11 cellular contexts compared by ENCODE assay signal in the genomic region with DNA sequence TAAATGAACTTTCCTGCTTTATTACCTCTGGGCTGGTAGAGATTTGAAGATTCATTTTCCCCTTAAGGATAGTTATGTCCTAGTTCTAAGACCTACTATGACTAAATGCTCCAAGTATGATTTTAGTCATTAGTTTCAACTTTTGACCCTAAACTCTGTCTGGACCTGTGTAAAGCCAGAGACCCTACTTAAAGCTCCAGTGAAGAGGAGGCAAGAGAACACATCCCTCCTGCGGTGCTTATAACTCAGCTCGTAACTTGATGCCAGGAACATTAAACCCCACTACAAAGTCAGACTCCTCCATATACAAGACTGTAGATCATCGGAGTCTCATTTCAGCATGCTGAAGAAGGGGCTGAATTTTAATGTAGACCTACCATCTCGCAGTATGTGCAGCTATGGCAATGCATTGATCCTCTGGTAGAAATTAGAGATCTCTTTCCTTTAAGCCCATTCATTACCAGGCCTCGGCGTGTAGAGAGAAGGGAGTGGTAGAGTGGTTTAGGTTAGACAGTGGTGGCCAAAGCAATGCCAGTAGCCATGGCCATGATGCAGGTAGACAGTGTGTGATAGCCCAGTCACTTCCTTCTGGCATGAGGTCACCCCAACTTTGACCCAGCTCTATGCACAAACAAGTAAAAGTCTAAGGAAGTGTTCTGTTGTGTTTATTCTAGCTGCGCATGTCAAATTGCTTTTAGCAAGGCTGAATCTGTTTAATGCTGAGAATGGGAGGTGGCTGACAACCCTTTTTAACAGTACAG. TPM values are rescaled to one million over a fixed set of nuclear protein-coding genes. Genes with fewer than 3 reads are reported as not detected.
A peak's percentile ranks its signal among the peaks of the same experiment; 100 is the strongest.
DNase-seq lines count a peak whose midpoint lies in the region; ATAC-seq, FAIRE-seq and TF ChIP-seq lines count a peak whose summit lies in the region.
"Had no signal": no experiment of that assay in that cellular context is flagged by ENCODE, and none has a peak within 500 bp of the region (broad histone marks: within the 10 kb centered on the region; RNA-seq: fewer than 3 reads in every experiment).

No MANE protein-coding gene starts in this region.

- no peaks in the 10 kb centered on the region for H3K27me3 ChIP-seq in PC-3 (ENCODE audit: low read length)

- H3K36me3 ChIP-seq in PC-3 (ENCODE audit: low read depth, low read length): no peaks in the 10 kb centered on the region

- intact Hi-C loops in PC-3 (cut with micrococcal nuclease): loop anchor here (5.0 kb wide), 1 partner anchor 291 kb away; no protein-coding TSS in a partner anchor

- TF ChIP-seq CTCF in PC-3 (conservative IDR thresholded peaks at IDR 0.05; ENCODE audit: low read depth, low read length): no peak

- H3K4me1 ChIP-seq in PC-3 (ENCODE audit: insufficient read depth, low read length): 0 out of 2 replicates have a peak, but pooled peaks cover 6% of the 10 kb centered on the region

- H3K27ac ChIP-seq in PC-3 (ENCODE audit: low read length) (no peak overlapping the region), epithelial cell of prostate (no peak overlapping the region)

- H3K9me3 ChIP-seq in PC-3 (ENCODE audit: low read length): no peaks in the 10 kb centered on the region

- H3K79me2 ChIP-seq in PC-3 (ENCODE audit: low read length): no peaks in the 10 kb centered on the region

- POLR2A ChIA-PET in PC-3 (lab: Charles Lee; ENCODE audit: unreplicated experiment): no interaction called here

- no peak overlapping the region for H2AFZ ChIP-seq in PC-3 (ENCODE audit: low read length)

- H3K9ac ChIP-seq in PC-3 (ENCODE audit: low read length): no peak overlapping the region

- no peaks in the 10 kb centered on the region for H3F3A ChIP-seq in PC-3 (ENCODE audit: low read length, unreplicated experiment)

- H3K4me3 ChIP-seq in PC-3 (ENCODE audit: low read length): no peak overlapping the region

- ATAC-seq in PC-3: no peak
- ATAC-seq in HG03135 (IDR thresholded peaks at IDR 0.05; ENCODE audit: unreplicated experiment): no peak
- ATAC-seq in HG02884 (IDR thresholded peaks at IDR 0.05; ENCODE audit: unreplicated experiment): no peak

- CTCF ChIA-PET in PC-3 (lab: Charles Lee): no interaction called here

- no peaks in the 10 kb centered on the region for H4K20me1 ChIP-seq in PC-3 (ENCODE audit: low read length)

- BruUV-seq in PC-3 (replicated peaks; lab: Mats Ljungman, UMichigan): no TSS peak

- peak; percentile 21 for FAIRE-seq in GM19239 (lab: Jason Lieb, UNC)
- FAIRE-seq: endothelial cell of umbilical vein had no signal

- DNase-seq in A172 (ENCODE audit: low spot score) (peak; percentile 8), GM19239 (ENCODE audit: insufficient read length, low spot score) (no peak), PC-3 (peak; percentile 11), epithelial cell of prostate (ENCODE audit: low read depth, low spot score) (peak; percentile 22), NCI-H1694 treated with DMSO at 0.1 percent for 48 hours (lab: John Stamatoyannopoulos, UW) (no peak), Kasumi-1 (lab: John Stamatoyannopoulos, UW) (no peak)
- DNase-seq: NCI-H446 treated with DMSO at 0.1 percent for 48 hours, retina had no signal

- H3K9me2 ChIP-seq in PC-3 (replicated peaks; ENCODE audit: low read length): no peaks in the 10 kb centered on the region

- no peak overlapping the region for H3K4me2 ChIP-seq in PC-3 (ENCODE audit: low read length)

RNA-seq across cellular contexts. Expression of a gene that starts 34.8 kb away (rescaled TPM):
- 1.2 and 4.1 TPM in 2 replicates for total RNA-seq in A172 (2014; rRNA removed; shearing (Covaris generic))
- total RNA-seq in PC-3 (2014; rRNA removed): 1.4 and 4.4 TPM in 2 replicates

Comparison
In these comparisons a context has a peak if more than half of its experiments do, and no peak if none do; other contexts are left out.
1. DNase-seq: peak in A172 (single experiment), PC-3 (single experiment) and epithelial cell of prostate (single experiment); none in GM19239 (single experiment), NCI-H1694 treated with DMSO at 0.1 percent for 48 hours (single experiment) and Kasumi-1 (0 of 2).